22 cellular contexts compared by ENCODE assay signal in the genomic region with DNA sequence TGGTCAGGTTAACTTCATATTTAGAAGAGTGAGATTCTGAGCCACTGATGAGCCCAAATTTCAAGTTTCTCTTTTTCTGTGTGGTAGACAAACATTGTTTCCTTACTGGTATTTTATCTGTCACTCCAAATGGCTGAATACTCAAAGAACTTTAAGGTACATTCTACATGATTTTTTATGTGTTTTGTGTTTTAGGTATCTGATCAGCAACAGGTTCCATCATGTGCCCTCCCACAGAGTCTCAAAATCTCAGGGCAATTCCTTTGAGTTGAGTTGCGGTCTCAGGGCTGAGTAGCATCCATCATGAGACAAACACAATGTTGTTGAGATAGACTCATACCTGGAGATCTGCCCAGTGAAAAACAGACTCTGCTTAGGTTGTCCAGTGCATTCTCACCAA. TPM values are rescaled to one million over a fixed set of nuclear protein-coding genes. Genes with fewer than 3 reads are reported as not detected.
A peak's percentile ranks its signal among the peaks of the same experiment; 100 is the strongest.
DNase-seq lines count a peak whose midpoint lies in the region; ATAC-seq and TF ChIP-seq lines count a peak whose summit lies in the region.
"Had no signal": no experiment of that assay in that cellular context is flagged by ENCODE, and none has a peak within 500 bp of the region (broad histone marks: within the 10 kb centered on the region; RNA-seq: fewer than 3 reads in every experiment).

No MANE protein-coding gene starts in this region.

- H2AFZ ChIP-seq in neuronal stem cell (ENCODE audit: low read length) (no peak overlapping the region), trophoblast cell (ENCODE audit: insufficient read depth, low read length, poor library complexity) (no peak overlapping the region)

- H3K79me1 ChIP-seq in neuronal stem cell (ENCODE audit: low read depth, low read length) (no peaks in the 10 kb centered on the region), trophoblast cell (ENCODE audit: low read length) (no peaks in the 10 kb centered on the region)

- H3K4me3 Mint-ChIP-seq in activated CD4-positive, alpha-beta T cell treated with anti-CD3 and anti-CD28 coated beads, Interleukin-2, amount 10 ng/mL, durations not matched to agents 24 days and 14 days = no peak overlapping the region
- H3K4me3 Mint-ChIP-seq: B cell; CD4-positive, CD25-positive, alpha-beta regulatory T cell; CD8-positive, alpha-beta T cell had no signal

- H4K91ac ChIP-seq in neuronal stem cell (ENCODE audit: low read depth, low read length, poor library complexity) (no peak overlapping the region), trophoblast cell (ENCODE audit: low read depth, low read length) (no peak overlapping the region)

- H2BK120ac ChIP-seq in neuronal stem cell (ENCODE audit: low read depth, low read length) (no peak overlapping the region), trophoblast cell (ENCODE audit: insufficient read depth, low read length, poor library complexity) (no peak overlapping the region)

- DNase-seq in activated CD4-positive, alpha-beta T cell treated with anti-CD3 and anti-CD28 coated beads, Interleukin-2, amount 10 ng/mL, durations not matched to agents 24 days and 14 days = peak; percentile 40
- DNase-seq in activated CD4-positive, alpha-beta T cell treated with anti-CD3 and anti-CD28 coated beads, Interleukin-2, amount 50 U/mL, for 1 hour = no peak
- no peak for DNase-seq in Panc1 (ENCODE audit: low read depth, low spot score)
- DNase-seq in neuronal stem cell (ENCODE audit: low spot score) = no peak
- no peak for DNase-seq in NCI-H2171 (lab: John Stamatoyannopoulos, UW)
- no peak for DNase-seq in body of pancreas
- no peak for DNase-seq in trophoblast cell
- DNase-seq: Caco-2; CD4-positive, CD25-positive, alpha-beta regulatory T cell; CD8-positive, alpha-beta T cell; DMS 273 treated with DMSO at 0.1 percent for 48 hours; DMS79; EL; GDM1; GOT3 had no signal

- H3K4ac ChIP-seq in neuronal stem cell (ENCODE audit: low read length) = no peak overlapping the region
- H3K4ac ChIP-seq in trophoblast cell (ENCODE audit: low read depth, low read length) = no peak overlapping the region

- no peak overlapping the region for H3K27ac ChIP-seq in HEK293 (ENCODE audit: extremely low read depth, low read depth, low read length)
- peak overlapping the region; percentile 51; the same call in 1 of the 2 replicates for H3K27ac ChIP-seq in Panc1 (ENCODE audit: low read length)
- peak overlapping the region; percentile 19 for H3K27ac ChIP-seq in neuronal stem cell (replicated peaks; ENCODE audit: low read length)
- H3K27ac ChIP-seq in body of pancreas = no peak overlapping the region
- H3K27ac ChIP-seq in trophoblast cell (ENCODE audit: low read depth, low read length) = no peak overlapping the region
- H3K27ac ChIP-seq: 22Rv1, BLaER1, C4-2B had no signal

- H3K4me1 ChIP-seq in HEK293 (ENCODE audit: control insufficient read depth, insufficient read depth, low read length) (peaks cover 18% of the 10 kb centered on the region), Panc1 (ENCODE audit: control insufficient read depth, insufficient read depth, low read length) (peaks cover 19% of the 10 kb centered on the region; the same call in 1 of the 2 replicates), neuronal stem cell (ENCODE audit: control insufficient read depth in 2 of 2, insufficient read depth in 1 of 2, low read depth in 1 of 2, low read length in 2 of 2) (no peaks in the 10 kb centered on the region), body of pancreas (peaks cover 8% of the 10 kb centered on the region), trophoblast cell (ENCODE audit: control insufficient read depth in 1 of 2, insufficient read depth in 2 of 2, low read length in 2 of 2) (no peaks in the 10 kb centered on the region)
- H3K4me1 ChIP-seq: BLaER1, Caco-2, HAP-1 had no signal

- no peak overlapping the region for H3K18ac ChIP-seq in neuronal stem cell (ENCODE audit: low read length)
- H3K18ac ChIP-seq in trophoblast cell (ENCODE audit: low read length) = no peak overlapping the region

- no peak overlapping the region for H4K8ac ChIP-seq in neuronal stem cell (ENCODE audit: low read depth, low read length)
- no peak overlapping the region for H4K8ac ChIP-seq in trophoblast cell (ENCODE audit: low read depth, low read length)

- in situ Hi-C loops in Panc1 (cut with HindIII; ENCODE audit: low pct_unique_long_range_greater_than_20kb, low sequenced_read_pairs) = no loop called here

- no peak for TF ChIP-seq CTCF in HEK293 (tag by site-specific recombination; IDR thresholded peaks at IDR 0.05)
- no peak for TF ChIP-seq CTCF in Panc1 (IDR thresholded peaks at IDR 0.05)
- TF ChIP-seq CTCF in body of pancreas (IDR thresholded peaks at IDR 0.05) = no peak

- POLR2A ChIA-PET in HEK293 (lab: Yijun Ruan, JAX) = no interaction called here
- POLR2A ChIA-PET in Panc1 (lab: Charles Lee) = no interaction called here

- no TSS peak for BruUV-seq in Panc1 (replicated peaks; lab: Mats Ljungman, UMichigan)

- H2AK5ac ChIP-seq in neuronal stem cell (ENCODE audit: low read depth, low read length) (no peak overlapping the region), trophoblast cell (ENCODE audit: low read length) (no peak overlapping the region)

- no CpG with 5 or more reads among the region's 1 CpG for WGBS in neuronal stem cell (ENCODE audit: extremely low coverage in 2 of 2, insufficient read length in 2 of 2, insufficient replicate concordance in 1 of 2), 2 donors
- WGBS in body of pancreas, 2 donors = 95 to 100% methylated on average over 1 of the region's 1 CpG
- WGBS in trophoblast cell (ENCODE audit: extremely low coverage, insufficient coverage, insufficient read length) = no CpG with 5 or more reads among the region's 1 CpG

- H3K9me3 ChIP-seq in HEK293 (ENCODE audit: control insufficient read depth, insufficient read depth, low read depth, low read length) (no peaks in the 10 kb centered on the region), Panc1 (ENCODE audit: control insufficient read depth, insufficient read depth, low read depth, low read length) (no peaks in the 10 kb centered on the region), neuronal stem cell (replicated peaks in 1 of 2; ENCODE audit: control insufficient read depth in 2 of 2, insufficient read depth in 1 of 2, low read depth in 1 of 2, low read length in 2 of 2) (no peaks in the 10 kb centered on the region), body of pancreas (no peaks in the 10 kb centered on the region), trophoblast cell (ENCODE audit: insufficient read depth, low read depth, low read length) (peaks cover 3% of the 10 kb centered on the region)
- H3K9me3 ChIP-seq: BLaER1, Caco-2, HAP-1 had no signal

- H3K4me1 Mint-ChIP-seq in activated CD4-positive, alpha-beta T cell treated with anti-CD3 and anti-CD28 coated beads, Interleukin-2, amount 10 ng/mL, durations not matched to agents 24 days and 14 days = peaks cover 2% of the 10 kb centered on the region
- H3K4me1 Mint-ChIP-seq: B cell; CD4-positive, CD25-positive, alpha-beta regulatory T cell had no signal

- H3K4me2 ChIP-seq in neuronal stem cell (ENCODE audit: insufficient read depth, low read length, poor library complexity, severe bottlenecking) (no peak overlapping the region), trophoblast cell (ENCODE audit: low read length) (no peak overlapping the region)
- H3K4me2 ChIP-seq: BLaER1 had no signal

- no peaks in the 10 kb centered on the region for H3K9me3 Mint-ChIP-seq in activated CD4-positive, alpha-beta T cell treated with anti-CD3 and anti-CD28 coated beads, Interleukin-2, amount 10 ng/mL, durations not matched to agents 24 days and 14 days
- H3K9me3 Mint-ChIP-seq: CD8-positive, alpha-beta T cell had no signal

- no peak for TF ChIP-seq POLR2A in body of pancreas (IDR thresholded peaks at IDR 0.05)

- H2BK12ac ChIP-seq in neuronal stem cell (ENCODE audit: low read length) (no peak overlapping the region), trophoblast cell (ENCODE audit: low read length) (no peak overlapping the region)

- H3K4me3 ChIP-seq in HEK293 (ENCODE audit: low read depth, low read length) (no peak overlapping the region), Panc1 (ENCODE audit: low read depth in 2 of 2, low read length in 2 of 2) (no peak overlapping the region), neuronal stem cell (ENCODE audit: low read length in 2 of 2) (no peak overlapping the region), body of pancreas (no peak overlapping the region), trophoblast cell (ENCODE audit: low read depth, low read length) (no peak overlapping the region)
- H3K4me3 ChIP-seq: BLaER1, GM12878, HAP-1 had no signal

- H2BK5ac ChIP-seq in neuronal stem cell (ENCODE audit: low read length) (no peak overlapping the region), trophoblast cell (ENCODE audit: low read depth, low read length, poor library complexity) (no peak overlapping the region)

- no peaks in the 10 kb centered on the region for H3K36me3 ChIP-seq in HEK293 (ENCODE audit: control insufficient read depth in 2 of 2, insufficient read depth in 1 of 2, low read length in 2 of 2)
- H3K36me3 ChIP-seq in Panc1 (ENCODE audit: control insufficient read depth, insufficient read depth, low read length) = no peaks in the 10 kb centered on the region
- no peaks in the 10 kb centered on the region for H3K36me3 ChIP-seq in neuronal stem cell (replicated peaks in 1 of 2; ENCODE audit: control insufficient read depth in 2 of 2, insufficient read depth in 2 of 2, low read length in 2 of 2)
- no peaks in the 10 kb centered on the region for H3K36me3 ChIP-seq in body of pancreas (replicated peaks in 1 of 2; ENCODE audit: insufficient read depth in 1 of 2, low read depth in 2 of 2)
- no peaks in the 10 kb centered on the region for H3K36me3 ChIP-seq in trophoblast cell (ENCODE audit: control insufficient read depth in 1 of 2, insufficient read depth in 2 of 2, low read length in 2 of 2)
- H3K36me3 ChIP-seq: BLaER1, HAP-1 had no signal

- H3K27me3 Mint-ChIP-seq in activated CD4-positive, alpha-beta T cell treated with anti-CD3 and anti-CD28 coated beads, Interleukin-2, amount 10 ng/mL, durations not matched to agents 24 days and 14 days = peaks cover 35% of the 10 kb centered on the region

- H2BK15ac ChIP-seq in neuronal stem cell (ENCODE audit: low read length) = no peak overlapping the region

- H3K9ac ChIP-seq in neuronal stem cell (ENCODE audit: low read depth, low read length, poor library complexity) = no peak overlapping the region
- no peak overlapping the region for H3K9ac ChIP-seq in trophoblast cell (ENCODE audit: low read length)
- H3K9ac ChIP-seq: BLaER1 had no signal

- H3K27me3 ChIP-seq in Panc1 (ENCODE audit: control insufficient read depth, insufficient read depth, low read length) (no peaks in the 10 kb centered on the region), neuronal stem cell (ENCODE audit: control insufficient read depth in 3 of 3, insufficient read depth in 3 of 3, low read depth in 1 of 3, low read length in 3 of 3) (peaks cover 0 to 3% (median 0%) of the 10 kb centered on the region in 3 experiments), body of pancreas (no peaks in the 10 kb centered on the region), trophoblast cell (ENCODE audit: insufficient read depth, low read length) (no peaks in the 10 kb centered on the region)
- H3K27me3 ChIP-seq: BLaER1 had no signal

- H3K14ac ChIP-seq in neuronal stem cell (ENCODE audit: low read length) (no peak overlapping the region), trophoblast cell (ENCODE audit: low read length) (no peak overlapping the region)

- H4K12ac ChIP-seq in trophoblast cell (ENCODE audit: low read depth, low read length) = no peak overlapping the region

- H3K23ac ChIP-seq in neuronal stem cell (ENCODE audit: low read depth, low read length, poor library complexity) = no peak overlapping the region
- no peak overlapping the region for H3K23ac ChIP-seq in trophoblast cell (ENCODE audit: low read length)

- H3K36me3 Mint-ChIP-seq in activated CD4-positive, alpha-beta T cell treated with anti-CD3 and anti-CD28 coated beads, Interleukin-2, amount 10 ng/mL, durations not matched to agents 24 days and 14 days (ENCODE audit: low read depth) = no peaks in the 10 kb centered on the region
- H3K36me3 Mint-ChIP-seq: CD4-positive, CD25-positive, alpha-beta regulatory T cell; CD8-positive, alpha-beta T cell had no signal

- no peak for ATAC-seq in Panc1
- no peak for ATAC-seq in body of pancreas
- ATAC-seq: CD8-positive, alpha-beta T cell; GM12878 had no signal

- H3K27ac Mint-ChIP-seq in activated CD4-positive, alpha-beta T cell treated with anti-CD3 and anti-CD28 coated beads, Interleukin-2, amount 10 ng/mL, durations not matched to agents 24 days and 14 days = no peak overlapping the region
- H3K27ac Mint-ChIP-seq: B cell; CD4-positive, CD25-positive, alpha-beta regulatory T cell; CD8-positive, alpha-beta T cell had no signal

- H3K79me2 ChIP-seq in trophoblast cell (ENCODE audit: control insufficient read depth, insufficient read depth, low read length, poor library complexity) = no peaks in the 10 kb centered on the region

- intact Hi-C loops in activated CD4-positive, alpha-beta T cell treated with anti-CD3 and anti-CD28 coated beads, Interleukin-2, amount 10 ng/mL, durations not matched to agents 24 days and 14 days (cut with micrococcal nuclease) = no loop called here
- intact Hi-C loops in Panc1 (cut with micrococcal nuclease; ENCODE audit: unreplicated experiment) = no loop called here
- intact Hi-C loops in body of pancreas (cut with DNase I) = no loop called here

- CTCF ChIA-PET in HEK293 (lab: Yijun Ruan, JAX) = interaction anchor here (0.6 to 1.2 kb wide), 2 partner anchors 21 to 125 kb away, joined by 3 to 4 read pairs; no protein-coding TSS in a partner anchor
- CTCF ChIA-PET in Panc1 (lab: Charles Lee) = no interaction called here

RNA-seq across cellular contexts. Expression of a gene that starts 14.7 kb away (rescaled TPM):
- 35.0 and 43.6 TPM in 2 replicates for total RNA-seq in activated CD4-positive, alpha-beta T cell treated with anti-CD3 and anti-CD28 coated beads, Interleukin-2, amount 10 ng/mL, durations not matched to agents 24 days and 14 days
- total RNA-seq in Panc1 (2021; ENCODE audit: unreplicated experiment) = 41.1 TPM
- 9.2 TPM for polyA plus RNA-seq in Panc1 (2012; ENCODE audit: insufficient read length)
- polyA plus RNA-seq in neuronal stem cell (2013, experiment 1 of 2) = 11.1 TPM
- 10.3 TPM for polyA plus RNA-seq in neuronal stem cell (2013, experiment 2 of 2)
- total RNA-seq in body of pancreas = 10 to 100 TPM; 41.5 to 55.4 TPM
- polyA plus RNA-seq in trophoblast cell (2013) = 12.5 and 12.7 TPM in 2 replicates

RNA-seq across cellular contexts. Expression of a gene that starts 57.9 kb away (rescaled TPM):
- total RNA-seq in activated CD4-positive, alpha-beta T cell treated with anti-CD3 and anti-CD28 coated beads, Interleukin-2, amount 10 ng/mL, durations not matched to agents 24 days and 14 days = 69.2 and 77.2 TPM in 2 replicates
- total RNA-seq in Panc1 (2021; ENCODE audit: unreplicated experiment) (62.0 TPM), body of pancreas (10 to 100 TPM; 22.7 to 29.1 TPM)
- polyA plus RNA-seq in Panc1 (2012; ENCODE audit: insufficient read length) = 42.8 TPM
- 18.3 TPM for polyA plus RNA-seq in neuronal stem cell (2013, experiment 1 of 2)
- 19.8 TPM for polyA plus RNA-seq in neuronal stem cell (2013, experiment 2 of 2)
- 24.4 and 27.7 TPM in 2 replicates for polyA plus RNA-seq in trophoblast cell (2013)

Comparison
In these comparisons a context has a peak if more than half of its experiments do, and no peak if none do; other contexts are left out.
1. H3K27ac ChIP-seq: peak in Panc1 (single experiment) and neuronal stem cell (single experiment); none in HEK293 (single experiment), body of pancreas (0 of 4) and trophoblast cell (single experiment).